17 cellular contexts compared by ENCODE assay signal in the genomic region with DNA sequence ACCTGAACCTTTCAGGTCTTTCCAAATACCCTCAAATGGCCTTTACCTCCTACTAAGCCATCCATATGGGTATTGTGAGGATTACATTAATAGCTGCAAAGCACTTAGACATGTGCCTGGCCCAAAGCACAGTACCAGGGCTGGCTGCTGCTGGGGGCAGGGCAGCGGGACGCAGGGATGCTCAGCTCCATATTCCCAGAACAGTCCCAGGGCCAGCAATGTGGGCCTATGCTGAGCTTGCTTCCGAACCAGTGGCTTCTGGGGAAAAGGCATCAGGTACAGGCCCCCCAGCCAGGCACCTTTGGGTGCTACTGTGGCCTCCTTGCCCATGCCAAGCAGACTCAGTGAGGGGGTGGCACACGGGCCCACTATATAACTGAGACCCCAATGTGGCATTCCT. TPM values are rescaled to one million over a fixed set of nuclear protein-coding genes. Genes with fewer than 3 reads are reported as not detected.
DNase-seq lines count a peak whose midpoint lies in the region; ATAC-seq and TF ChIP-seq lines count a peak whose summit lies in the region.
"Had no signal": no experiment of that assay in that cellular context is flagged by ENCODE, and none has a peak within 500 bp of the region (broad histone marks: within the 10 kb centered on the region; RNA-seq: fewer than 3 reads in every experiment).

No MANE protein-coding gene starts in this region.

- TF ChIP-seq CTCF in WERI-Rb-1 (IDR thresholded peaks at IDR 0.05; ENCODE audit: low read depth, low read length), result no peak
- TF ChIP-seq CTCF in osteoblast (IDR thresholded peaks at IDR 0.05; ENCODE audit: extremely low read depth, low read depth, low read length), result no peak

- CTCF ChIA-PET in activated CD4-positive, alpha-beta T cell treated with anti-CD3 and anti-CD28 coated beads for 36 hours (lab: Charles Lee), result interaction anchor here (0.6 to 3.2 kb wide), 9 partner anchors 10 to 740 kb away, joined by 3 to 15 read pairs (median 4); no protein-coding TSS in a partner anchor

- H3K27me3 Mint-ChIP-seq in activated CD4-positive, alpha-beta T cell treated with anti-CD3 and anti-CD28 coated beads for 36 hours, result no peaks in the 10 kb centered on the region
- H3K27me3 Mint-ChIP-seq in stimulated activated naive CD8-positive, alpha-beta T cell treated with anti-CD3 and anti-CD28 coated beads, Interleukin-15, amount 100 ng/mL, for 72 hours, result no peaks in the 10 kb centered on the region

- intact Hi-C loops in activated CD4-positive, alpha-beta T cell treated with anti-CD3 and anti-CD28 coated beads for 36 hours (cut with DNase I, micrococcal nuclease), result no loop called here
- intact Hi-C loops in left ventricle myocardium superior (cut with micrococcal nuclease), result no loop called here

- no peak overlapping the region for H2AFZ ChIP-seq in osteoblast (ENCODE audit: low read length)

- no peak overlapping the region for H3K4me3 Mint-ChIP-seq in activated CD4-positive, alpha-beta T cell treated with anti-CD3 and anti-CD28 coated beads for 36 hours
- H3K4me3 Mint-ChIP-seq in stimulated activated naive CD8-positive, alpha-beta T cell treated with anti-CD3 and anti-CD28 coated beads, Interleukin-15, amount 100 ng/mL, for 72 hours, result peak overlapping the region; percentile 70 to 80

- peak overlapping the region; percentile 74 for H3K27ac Mint-ChIP-seq in activated CD4-positive, alpha-beta T cell treated with anti-CD3 and anti-CD28 coated beads for 36 hours
- H3K27ac Mint-ChIP-seq in stimulated activated naive CD8-positive, alpha-beta T cell treated with anti-CD3 and anti-CD28 coated beads, Interleukin-15, amount 100 ng/mL, for 72 hours, result peak overlapping the region in 1 of 2 donors; percentile 89

- H3K79me2 ChIP-seq in osteoblast (ENCODE audit: insufficient read depth, low read length), result peaks cover 100% of the 10 kb centered on the region

- H3K27me3 ChIP-seq in WERI-Rb-1 (ENCODE audit: insufficient read depth, low read depth, severe bottlenecking) (no peaks in the 10 kb centered on the region), osteoblast (ENCODE audit: insufficient read depth, low read length) (no peaks in the 10 kb centered on the region)
- H3K27me3 ChIP-seq: colonic mucosa, pancreas had no signal

- POLR2A ChIA-PET in activated CD4-positive, alpha-beta T cell treated with anti-CD3 and anti-CD28 coated beads for 36 hours (lab: Charles Lee), result interaction anchor here (0.7 kb wide), 1 partner anchor 20 kb away, joined by 3 read pairs; no protein-coding TSS in a partner anchor

- ATAC-seq in activated CD4-positive, alpha-beta T cell treated with anti-CD3 and anti-CD28 coated beads for 36 hours, result no peak
- ATAC-seq in left ventricle myocardium superior, result peak; percentile 5
- ATAC-seq in stimulated activated naive CD8-positive, alpha-beta T cell treated with anti-CD3 and anti-CD28 coated beads, Interleukin-15, amount 100 ng/mL, for 72 hours, result no peak
- ATAC-seq in HG03135 (IDR thresholded peaks at IDR 0.05; ENCODE audit: unreplicated experiment), result no peak
- ATAC-seq: pancreas had no signal

- H3K4me1 Mint-ChIP-seq in activated CD4-positive, alpha-beta T cell treated with anti-CD3 and anti-CD28 coated beads for 36 hours, result peaks cover 89% of the 10 kb centered on the region
- peaks cover 93% of the 10 kb centered on the region for H3K4me1 Mint-ChIP-seq in stimulated activated naive CD8-positive, alpha-beta T cell treated with anti-CD3 and anti-CD28 coated beads, Interleukin-15, amount 100 ng/mL, for 72 hours

- H3K36me3 Mint-ChIP-seq in activated CD4-positive, alpha-beta T cell treated with anti-CD3 and anti-CD28 coated beads for 36 hours (ENCODE audit: low read depth), result peaks cover 33% of the 10 kb centered on the region

- H3K36me3 ChIP-seq in WERI-Rb-1 (no peaks in the 10 kb centered on the region; the same call in 1 of the 2 replicates), osteoblast (ENCODE audit: insufficient read depth, low read length) (peaks cover 72% of the 10 kb centered on the region)
- H3K36me3 ChIP-seq: colonic mucosa, pancreas had no signal

- H4K20me1 ChIP-seq in osteoblast (ENCODE audit: insufficient read depth, low read length), result peaks cover 98% of the 10 kb centered on the region

- no peak overlapping the region for H3K4me3 ChIP-seq in WERI-Rb-1 (ENCODE audit: low read depth, low read length)
- H3K4me3 ChIP-seq in osteoblast (ENCODE audit: insufficient read depth, low read length), result no peak overlapping the region
- H3K4me3 ChIP-seq: colonic mucosa, pancreas had no signal

- no peak for DNase-seq in activated CD4-positive, alpha-beta T cell treated with anti-CD3 and anti-CD28 coated beads for 36 hours
- DNase-seq in activated CD4-positive, alpha-beta T cell treated with anti-CD3 and anti-CD28 coated beads, Interleukin-2, amount 50 U/mL, for 1 hour, result no peak
- DNase-seq in WERI-Rb-1, result peak; percentile 60
- DNase-seq in left ventricle myocardium superior, result no peak
- no peak for DNase-seq in stimulated activated naive CD8-positive, alpha-beta T cell treated with anti-CD3 and anti-CD28 coated beads, Interleukin-15, amount 100 ng/mL, for 72 hours
- DNase-seq in osteoblast (ENCODE audit: insufficient read length, low spot score, missing footprints), result no peak
- no peak for DNase-seq in stimulated activated CD4-positive, alpha-beta T cell treated with anti-CD3 and anti-CD28 coated beads, Interleukin-4, amount 100 ng/mL, for 24 hours
- DNase-seq: 8988T; colonic mucosa; foreskin melanocyte; kidney; NCI-H1048; NCI-H446 treated with DMSO at 0.1 percent for 48 hours; SHP77; stimulated activated CD4-positive, alpha-beta T cell treated with anti-CD3 and anti-CD28 coated beads, Interleukin-2, amount 100 ng/mL, for 48 hours had no signal

- no peaks in the 10 kb centered on the region for H3K9me3 ChIP-seq in WERI-Rb-1 (ENCODE audit: severe bottlenecking)
- H3K9me3 ChIP-seq in osteoblast (ENCODE audit: low read depth, low read length), result no peaks in the 10 kb centered on the region
- H3K9me3 ChIP-seq: colonic mucosa, pancreas had no signal

- H3K4me1 ChIP-seq in osteoblast (ENCODE audit: insufficient read depth, low read length), result peaks cover 69% of the 10 kb centered on the region

- H3K4me2 ChIP-seq in osteoblast (ENCODE audit: insufficient read depth, low read length), result no peak overlapping the region

- H3K9me3 Mint-ChIP-seq in activated CD4-positive, alpha-beta T cell treated with anti-CD3 and anti-CD28 coated beads for 36 hours (ENCODE audit: low read depth), result peaks cover 9% of the 10 kb centered on the region
- H3K9me3 Mint-ChIP-seq in stimulated activated naive CD8-positive, alpha-beta T cell treated with anti-CD3 and anti-CD28 coated beads, Interleukin-15, amount 100 ng/mL, for 72 hours, result peaks cover 4 to 10% of the 10 kb centered on the region in 2 donors

- H3K27ac ChIP-seq in WERI-Rb-1 (no peak overlapping the region), osteoblast (ENCODE audit: low read depth, low read length) (no peak overlapping the region)

RNA-seq across cellular contexts. Expression of gene ACTN1, which starts 10.4 kb away (rescaled TPM):
- 100 to 1,000 TPM in 1 of 2 experiments, 10 to 100 TPM in 1; 92.8 to 146 TPM for total RNA-seq in activated CD4-positive, alpha-beta T cell treated with anti-CD3 and anti-CD28 coated beads for 36 hours
- total RNA-seq in left ventricle myocardium superior (90.5 TPM), osteoblast (444 and 447 TPM in 2 replicates)
